Comparison of ENCODE assay signal across 8 cellular contexts in genomic region chr5:82793808-82794419, GRCh38.
A peak's percentile ranks its signal among the peaks of the same experiment; 100 is the strongest.
DNase-seq lines count a peak whose midpoint lies in the region; ATAC-seq and TF ChIP-seq lines count a peak whose summit lies in the region.

No MANE protein-coding gene starts in this region.

- H3K4me1 Mint-ChIP-seq in activated CD4-positive, alpha-beta T cell treated with anti-CD3 and anti-CD28 coated beads, Interleukin-2, amount 10 ng/mL, durations not matched to agents 7 days and 5 days = no peaks in the 10 kb centered on the region

- H3K9ac ChIP-seq in HCT116 (ENCODE audit: low read length) = no peak overlapping the region

- H3K4me1 ChIP-seq in HCT116 (ENCODE audit: control insufficient read depth in 1 of 2, insufficient read depth in 2 of 2, low read length in 2 of 2) (no peaks in the 10 kb centered on the region), foreskin keratinocyte (no peaks in the 10 kb centered on the region), spleen (no peaks in the 10 kb centered on the region), ovary (ENCODE audit: insufficient read depth) (no peaks in the 10 kb centered on the region)

- no peak overlapping the region for H3K4me3 ChIP-seq in BJ (ENCODE audit: low read depth, low read length)
- H3K4me3 ChIP-seq in HCT116 (replicated peaks in 1 of 2; ENCODE audit: low read depth in 1 of 2, low read length in 2 of 2) = no peak overlapping the region
- no peak overlapping the region for H3K4me3 ChIP-seq in spleen
- H3K4me3 ChIP-seq in ovary = no peak overlapping the region

- no peaks in the 10 kb centered on the region for H3K9me2 ChIP-seq in HCT116 (ENCODE audit: insufficient read depth)

- H3K9me3 ChIP-seq in HCT116 (ENCODE audit: control insufficient read depth in 1 of 2, insufficient read depth in 1 of 2, low read depth in 1 of 2, low read length in 2 of 2) (no peaks in the 10 kb centered on the region), spleen (peaks cover 0 to 4% (median 0%) of the 10 kb centered on the region in 8 donors), ovary (no peaks in the 10 kb centered on the region)

- POLR2A ChIA-PET in BJ (lab: Charles Lee) = no interaction called here
- POLR2A ChIA-PET in HCT116 (lab: Charles Lee) = no interaction called here
- POLR2A ChIA-PET in activated CD4-positive, alpha-beta T cell treated with anti-CD3 and anti-CD28 coated beads, Interleukin-2, amount 10 ng/mL, durations not matched to agents 7 days and 5 days (lab: Charles Lee) = no interaction called here

- H3K36me3 Mint-ChIP-seq in activated CD4-positive, alpha-beta T cell treated with anti-CD3 and anti-CD28 coated beads, Interleukin-2, amount 10 ng/mL, durations not matched to agents 7 days and 5 days (ENCODE audit: low read depth) = no peaks in the 10 kb centered on the region

- CTCF ChIA-PET in BJ (lab: Yijun Ruan, JAX) (interaction anchor here (0.6 to 2.4 kb wide), 14 partner anchors 8 to 784 kb away, joined by 3 to 10 read pairs (median 3); no protein-coding TSS in a partner anchor), HCT116 (lab: Charles Lee) (interaction anchor here (0.7 to 1.1 kb wide), 2 partner anchors 17 to 152 kb away, joined by 3 to 4 read pairs; no protein-coding TSS in a partner anchor)
- CTCF ChIA-PET in activated CD4-positive, alpha-beta T cell treated with anti-CD3 and anti-CD28 coated beads, Interleukin-2, amount 10 ng/mL, durations not matched to agents 7 days and 5 days (lab: Charles Lee) = interaction anchor here (0.5 to 0.6 kb wide), 2 partner anchors 9 to 314 kb away, joined by 3 to 4 read pairs; no protein-coding TSS in a partner anchor

- TF ChIP-seq POLR2A in HCT116 (IDR thresholded peaks at IDR 0.05; ENCODE audit: borderline replicate concordance, extremely low read depth, insufficient read depth, insufficient read length) (no peak), spleen (IDR thresholded peaks at IDR 0.05) (no peak), ovary (IDR thresholded peaks at IDR 0.05) (no peak)

- H3K79me2 ChIP-seq in HCT116 (ENCODE audit: insufficient read depth, low read length) = no peaks in the 10 kb centered on the region

- H4K20me1 ChIP-seq in HCT116 (ENCODE audit: insufficient read depth) = no peaks in the 10 kb centered on the region

- peak; percentile 62 for ATAC-seq in HCT116
- ATAC-seq in foreskin keratinocyte = peak; percentile 37
- no peak for ATAC-seq in HG02759 (IDR thresholded peaks at IDR 0.05; ENCODE audit: unreplicated experiment)
- ATAC-seq in HG03571 (IDR thresholded peaks at IDR 0.05; ENCODE audit: unreplicated experiment) = no peak

- RAD21 ChIA-PET in HCT116 (lab: Charles Lee; ENCODE audit: low non-redundant PET in 1 of 2, low total read pairs in 2 of 2, uncharacterized antibody in 2 of 2, unreplicated experiment in 2 of 2) = no interaction called here

- H3K36me3 ChIP-seq in BJ (ENCODE audit: control insufficient read depth, insufficient read depth, low read length) (no peaks in the 10 kb centered on the region), HCT116 (ENCODE audit: control insufficient read depth in 1 of 2, insufficient read depth in 2 of 2, low read length in 2 of 2) (no peaks in the 10 kb centered on the region), spleen (no peaks in the 10 kb centered on the region), ovary (no peaks in the 10 kb centered on the region)

- H3K4me2 ChIP-seq in HCT116 (ENCODE audit: low read length) = no peak overlapping the region

- no TSS peak for BruUV-seq in HCT116 (replicated peaks; lab: Mats Ljungman, UMichigan)

- no peak for TF ChIP-seq EP300 in ovary (IDR thresholded peaks at IDR 0.05)

- H2AFZ ChIP-seq in HCT116 (ENCODE audit: low read depth, low read length, poor library complexity, severe bottlenecking) = peak overlapping the region; percentile 66

- peaks cover 9% of the 10 kb centered on the region for H3K27me3 Mint-ChIP-seq in activated CD4-positive, alpha-beta T cell treated with anti-CD3 and anti-CD28 coated beads, Interleukin-2, amount 10 ng/mL, durations not matched to agents 7 days and 5 days

- no peak overlapping the region for H3K4me3 Mint-ChIP-seq in activated CD4-positive, alpha-beta T cell treated with anti-CD3 and anti-CD28 coated beads, Interleukin-2, amount 10 ng/mL, durations not matched to agents 7 days and 5 days

- TF ChIP-seq CTCF in BJ (IDR thresholded peaks at IDR 0.05; ENCODE audit: insufficient read depth, low read depth, low read length) (peak; percentile 72), HCT116 (IDR thresholded peaks at IDR 0.05 in 2 of 3, conservative IDR thresholded peaks at IDR 0.05 in 1 of 3; ENCODE audit: borderline replicate concordance in 1 of 3, insufficient read depth in 1 of 3, low read depth in 2 of 3, low read length in 2 of 3) (peak; percentile 49 to 76 (median 74); a peak in 5 of 6 replicates), foreskin keratinocyte (conservative IDR thresholded peaks at IDR 0.05) (peak; percentile 65), spleen (IDR thresholded peaks at IDR 0.05 in 8 of 11, conservative IDR thresholded peaks at IDR 0.05 in 3 of 11) (peak; percentile 6 to 68 (median 50)), ovary (IDR thresholded peaks at IDR 0.05) (no peak)

- 51 to 81% (median 57%) methylated on average over 4 of the region's 4 CpGs for WGBS in spleen, 5 donors
- WGBS in ovary, 3 donors = 60 to 69% (median 67%) methylated on average over 4 of the region's 4 CpGs

- no peaks in the 10 kb centered on the region for H3K27me3 ChIP-seq in BJ (ENCODE audit: control insufficient read depth, insufficient read depth, low read length)
- H3K27me3 ChIP-seq in HCT116 (ENCODE audit: insufficient read depth, low read length) = no peaks in the 10 kb centered on the region
- H3K27me3 ChIP-seq in foreskin keratinocyte = peaks cover 3% of the 10 kb centered on the region
- H3K27me3 ChIP-seq in spleen (replicated peaks in 1 of 7) = no peaks in the 10 kb centered on the region
- H3K27me3 ChIP-seq in ovary = no peaks in the 10 kb centered on the region

- H3K27ac Mint-ChIP-seq in activated CD4-positive, alpha-beta T cell treated with anti-CD3 and anti-CD28 coated beads, Interleukin-2, amount 10 ng/mL, durations not matched to agents 7 days and 5 days = no peak overlapping the region

- no peak overlapping the region for H3K27ac ChIP-seq in HCT116 (ENCODE audit: low read depth, low read length)
- no peak overlapping the region for H3K27ac ChIP-seq in foreskin keratinocyte
- H3K27ac ChIP-seq in spleen = no peak overlapping the region
- no peak overlapping the region for H3K27ac ChIP-seq in ovary

- no peaks in the 10 kb centered on the region for H3K9me3 Mint-ChIP-seq in activated CD4-positive, alpha-beta T cell treated with anti-CD3 and anti-CD28 coated beads, Interleukin-2, amount 10 ng/mL, durations not matched to agents 7 days and 5 days

- DNase-seq in BJ (ENCODE audit: low read depth) (no peak), HCT116 (ENCODE audit: low read depth, low spot score) (peak; percentile 26), foreskin keratinocyte (peak in 1 of 2 donors; percentile 9), spleen (no peak), ovary (no peak)
- peak; percentile 45 for DNase-seq in activated CD4-positive, alpha-beta T cell treated with anti-CD3 and anti-CD28 coated beads, Interleukin-2, amount 10 ng/mL, durations not matched to agents 7 days and 5 days

- TF ChIP-seq RAD21 in HCT116 (IDR thresholded peaks at IDR 0.05; ENCODE audit: low read depth) = peak; percentile 60

- intact Hi-C loops in HCT116 (cut with micrococcal nuclease) = loop anchor here (2.0 to 5.0 kb wide), 2 partner anchors 153 to 442 kb away; no protein-coding TSS in a partner anchor
- intact Hi-C loops in spleen (cut with DNase I; ENCODE audit: low total_unique reads) = loop anchor here (5.0 to 10.0 kb wide), 2 partner anchors 149 to 442 kb away; no protein-coding TSS in a partner anchor
- intact Hi-C loops in ovary (cut with DNase I) = no loop called here

TF ChIP-seq in HCT116, 20 proteins besides CTCF, POLR2A, EP300 and RAD21:
- TF ChIP-seq JUND (IDR thresholded peaks at IDR 0.05) (no peak), SIN3A (IDR thresholded peaks at IDR 0.05; ENCODE audit: low read depth) (no peak), EZH2 (IDR thresholded peaks at IDR 0.05) (no peak), ZBTB33 (IDR thresholded peaks at IDR 0.05; ENCODE audit: extremely low read depth, insufficient replicate concordance, low read length) (no peak), CEBPB (IDR thresholded peaks at IDR 0.05; ENCODE audit: low read depth) (no peak)

Comparison
In these comparisons a context has a peak if more than half of its experiments do, and no peak if none do; other contexts are left out.
1. DNase-seq: peak in HCT116 (single experiment) and activated CD4-positive, alpha-beta T cell treated with anti-CD3 and anti-CD28 coated beads, Interleukin-2, amount 10 ng/mL, durations not matched to agents 7 days and 5 days (single experiment); none in BJ (single experiment), spleen (single experiment) and ovary (0 of 5).
2. CTCF ChIP-seq: peak in BJ (single experiment), HCT116 (3 of 3), foreskin keratinocyte (single experiment) and spleen (11 of 11); none in ovary (0 of 3).
3. ATAC-seq: peak in HCT116 (single experiment) and foreskin keratinocyte (single experiment); none in HG02759 (single experiment) and HG03571 (single experiment).
4. intact Hi-C loops: an anchor here in HCT116 (2.0 to 5.0 kb wide) and spleen (5.0 to 10.0 kb wide); none called in ovary.